11 cellular contexts compared by ENCODE assay signal in the genomic region with DNA sequence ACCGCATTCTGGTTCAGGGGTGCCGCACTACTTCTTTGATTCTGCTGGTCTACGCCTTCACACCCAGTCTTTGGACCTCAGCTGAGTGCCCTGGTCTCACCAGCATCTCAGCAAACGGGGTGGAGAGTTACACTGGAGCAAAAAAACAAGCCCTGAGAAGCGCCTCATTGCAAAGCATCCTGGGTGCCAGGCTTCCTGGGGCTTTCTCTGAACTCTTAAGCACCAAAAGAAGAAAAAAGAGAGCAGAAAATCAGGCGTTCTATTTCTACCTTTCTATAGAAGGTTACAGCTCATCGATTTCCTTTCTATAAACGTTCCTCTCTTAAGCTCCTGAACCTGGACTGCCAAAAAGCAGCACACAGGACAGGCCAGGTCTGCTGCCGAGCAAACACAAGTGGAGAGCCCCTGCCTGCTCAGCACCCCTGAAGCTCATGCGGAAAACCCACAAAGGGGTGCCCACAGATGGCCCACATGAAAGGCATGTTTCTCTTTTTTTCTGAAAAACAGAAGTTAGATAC.
DNase-seq lines count a peak whose midpoint lies in the region; ATAC-seq lines count a peak whose summit lies in the region.
"Had no signal": no experiment of that assay in that cellular context is flagged by ENCODE, and none has a peak within 500 bp of the region (broad histone marks: within the 10 kb centered on the region; RNA-seq: fewer than 3 reads in every experiment).

No MANE protein-coding gene starts in this region.

- peak; percentile 51 for ATAC-seq in GM19023 (IDR thresholded peaks at IDR 0.05; ENCODE audit: unreplicated experiment)
- ATAC-seq in activated naive CD4-positive, alpha-beta T cell treated with anti-CD3 and anti-CD28 coated beads, Interleukin-2, amount 50 U/mL, for 72 hours, result peak; percentile 85
- no peak for ATAC-seq in HG03196 (IDR thresholded peaks at IDR 0.05; ENCODE audit: unreplicated experiment)
- ATAC-seq in GM19035 (IDR thresholded peaks at IDR 0.05; ENCODE audit: unreplicated experiment), result no peak
- ATAC-seq: HCT116, right cardiac atrium had no signal

- H3K9me3 Mint-ChIP-seq in activated naive CD4-positive, alpha-beta T cell treated with anti-CD3 and anti-CD28 coated beads, Interleukin-2, amount 50 U/mL, for 72 hours, result peaks cover 12 to 31% of the 10 kb centered on the region in 2 donors

- peak; percentile 56 to 59 for DNase-seq in activated CD4-positive, alpha-beta T cell treated with anti-CD3 and anti-CD28 coated beads for 4 hours
- peak; percentile 37 to 71 for DNase-seq in activated naive CD4-positive, alpha-beta T cell treated with anti-CD3 and anti-CD28 coated beads, Interleukin-2, amount 50 U/mL, for 72 hours (ENCODE audit: low spot score in 2 of 2)
- peak; percentile 10 to 27 (median 13) for DNase-seq in stimulated activated CD4-positive, alpha-beta T cell treated with anti-CD3 and anti-CD28 coated beads, TNF-alpha, amount 100 ng/mL, for 1 hour (ENCODE audit: low read depth in 3 of 3, low spot score in 1 of 3)
- DNase-seq in ecto neural progenitor cell (ENCODE audit: low spot score) (no peak), DMS114 treated with DMSO at 0.1 percent for 48 hours (lab: John Stamatoyannopoulos, UW; ENCODE audit: unreplicated experiment) (no peak)
- DNase-seq: mesendoderm, right cardiac atrium had no signal

- peaks cover 57 to 84% of the 10 kb centered on the region in 2 donors for H3K36me3 Mint-ChIP-seq in activated naive CD4-positive, alpha-beta T cell treated with anti-CD3 and anti-CD28 coated beads, Interleukin-2, amount 50 U/mL, for 72 hours

- peak overlapping the region; percentile 81 to 88 for H3K27ac Mint-ChIP-seq in activated naive CD4-positive, alpha-beta T cell treated with anti-CD3 and anti-CD28 coated beads, Interleukin-2, amount 50 U/mL, for 72 hours

Comparison
In these comparisons a context has a peak if more than half of its experiments do, and no peak if none do; other contexts are left out.
1. ATAC-seq: peak in GM19023 (single experiment) and activated naive CD4-positive, alpha-beta T cell treated with anti-CD3 and anti-CD28 coated beads, Interleukin-2, amount 50 U/mL, for 72 hours (2 of 2); none in HG03196 (single experiment) and GM19035 (single experiment).
2. DNase-seq: peak in activated CD4-positive, alpha-beta T cell treated with anti-CD3 and anti-CD28 coated beads for 4 hours (2 of 2), activated naive CD4-positive, alpha-beta T cell treated with anti-CD3 and anti-CD28 coated beads, Interleukin-2, amount 50 U/mL, for 72 hours (2 of 2) and stimulated activated CD4-positive, alpha-beta T cell treated with anti-CD3 and anti-CD28 coated beads, TNF-alpha, amount 100 ng/mL, for 1 hour (3 of 3); none in ecto neural progenitor cell (single experiment) and DMS114 treated with DMSO at 0.1 percent for 48 hours (single experiment).